16 cellular contexts compared by ENCODE assay signal in genomic region chr9:134229466-134230091, GRCh38.
"Had no signal": no experiment of that assay in that cellular context is flagged by ENCODE, and none has a peak within 500 bp of the region (broad histone marks: within the 10 kb centered on the region; RNA-seq: fewer than 3 reads in every experiment).

No MANE protein-coding gene starts in this region.

- H3K9me3 ChIP-seq: gastrocnemius medialis, heart right ventricle, ovary, thoracic aorta had no signal

- H3K9ac ChIP-seq: neural progenitor cell had no signal

- H3K36me3 ChIP-seq: gastrocnemius medialis, heart right ventricle, neural progenitor cell, ovary, thoracic aorta had no signal

- H3K4me1 ChIP-seq: neural progenitor cell had no signal

- H3K4me2 ChIP-seq: neural progenitor cell had no signal

- ATAC-seq: activated CD4-positive, CD25-positive, alpha-beta regulatory T cell treated with anti-CD3 and anti-CD28 coated beads, Interleukin-2, amount 50 U/mL, for 24 hours; gastrocnemius medialis; heart right ventricle; left cardiac atrium; stimulated activated effector memory CD8-positive, alpha-beta T cell treated with anti-CD3 and anti-CD28 coated beads, Interleukin-12 subunit alpha, Interleukin-12 subunit beta, amount 100 ng/mL, for 72 hours had no signal

- H3K27me3 ChIP-seq: gastrocnemius medialis, neural progenitor cell, ovary had no signal

- DNase-seq: activated CD4-positive, alpha-beta T cell treated with anti-CD3 and anti-CD28 coated beads, Interleukin-2, amount 50 U/mL, for 1 hour; activated naive CD4-positive, alpha-beta T cell treated with Interleukin-2 at 50 U/mL for 16 hours; activated T-cell treated with anti-CD3 and anti-CD28 coated beads for 4 hours; aorta; gastrocnemius medialis; heart right ventricle; left cardiac atrium; naive B cell; T-helper 9 cell had no signal

- H3K4me3 ChIP-seq: gastrocnemius medialis, heart right ventricle, lung, neural progenitor cell, ovary, thoracic aorta had no signal

- H3K27ac ChIP-seq: epithelial cell of prostate, heart right ventricle, neural progenitor cell, thoracic aorta had no signal
